ENCODE assay signal across 8 cellular contexts in genomic region chr5:121962347-121962670, GRCh38. TPM values are rescaled to one million over a fixed set of nuclear protein-coding genes. Genes with fewer than 3 reads are reported as not detected.
DNase-seq lines count a peak whose midpoint lies in the region; ATAC-seq and TF ChIP-seq lines count a peak whose summit lies in the region.

No MANE protein-coding gene starts in this region.

- DNase-seq in activated naive CD4-positive, alpha-beta T cell treated with anti-CD3 and anti-CD28 coated beads for 36 hours, result no peak
- DNase-seq in activated naive CD4-positive, alpha-beta T cell treated with Interleukin-2 at 50 U/mL for 16 hours, result no peak
- DNase-seq in glutamatergic neuron (no peak), NK-92 (lab: John Stamatoyannopoulos, UW; ENCODE audit: unreplicated experiment) (no peak)
- no peak for DNase-seq in stimulated activated effector memory CD8-positive, alpha-beta T cell treated with anti-CD3 and anti-CD28 coated beads, Interleukin-12 subunit alpha, Interleukin-12 subunit beta, amount 100 ng/mL, for 72 hours (ENCODE audit: low spot score in 2 of 2)
- no peak for DNase-seq in NK-92 treated with Interleukin-12 subunit alpha and Interleukin-12 subunit beta, amount 100 ng/mL, for 24 hours (lab: John Stamatoyannopoulos, UW)

- H3K4me3 Mint-ChIP-seq in activated naive CD4-positive, alpha-beta T cell treated with anti-CD3 and anti-CD28 coated beads for 36 hours, result peak overlapping the region; percentile 91
- H3K4me3 Mint-ChIP-seq in glutamatergic neuron (ENCODE audit: unreplicated experiment), result peak overlapping the region; percentile 99
- peak overlapping the region; percentile 90 for H3K4me3 Mint-ChIP-seq in stimulated activated effector memory CD8-positive, alpha-beta T cell treated with anti-CD3 and anti-CD28 coated beads, Interleukin-12 subunit alpha, Interleukin-12 subunit beta, amount 100 ng/mL, for 72 hours

- TF ChIP-seq CTCF in glutamatergic neuron (IDR thresholded peaks at IDR 0.05; ENCODE audit: partially characterized antibody, unreplicated experiment), result no peak

- H3K9me3 Mint-ChIP-seq in activated naive CD4-positive, alpha-beta T cell treated with anti-CD3 and anti-CD28 coated beads for 36 hours, result peaks cover 11% of the 10 kb centered on the region
- H3K9me3 Mint-ChIP-seq in glutamatergic neuron (ENCODE audit: unreplicated experiment), result peaks cover 8% of the 10 kb centered on the region
- H3K9me3 Mint-ChIP-seq in stimulated activated effector memory CD8-positive, alpha-beta T cell treated with anti-CD3 and anti-CD28 coated beads, Interleukin-12 subunit alpha, Interleukin-12 subunit beta, amount 100 ng/mL, for 72 hours, result no peaks in the 10 kb centered on the region

- intact Hi-C loops in activated naive CD4-positive, alpha-beta T cell treated with anti-CD3 and anti-CD28 coated beads for 36 hours (cut with micrococcal nuclease), result loop anchor here (1.0 to 10.0 kb wide), 5 partner anchors 15 to 1550 kb away; partner anchors contain the start of genes CSNK1G3 and SNX24

- CTCF ChIA-PET in activated naive CD4-positive, alpha-beta T cell treated with anti-CD3 and anti-CD28 coated beads for 36 hours (lab: Charles Lee), result interaction anchor here (1.5 to 2.5 kb wide), 2 partner anchors 16 to 115 kb away, joined by 4 to 18 read pairs; partner anchors contain the start of gene LOX

- peak; percentile 74 for ATAC-seq in HG02970 (IDR thresholded peaks at IDR 0.05; ENCODE audit: low FRiP score, unreplicated experiment)
- peak; percentile 19 for ATAC-seq in SK-N-SH treated with all-trans-retinoic acid at 6 μM for 48 hours
- ATAC-seq in stimulated activated effector memory CD8-positive, alpha-beta T cell treated with anti-CD3 and anti-CD28 coated beads, Interleukin-12 subunit alpha, Interleukin-12 subunit beta, amount 100 ng/mL, for 72 hours, result peak; percentile 34

- H3K36me3 Mint-ChIP-seq in activated naive CD4-positive, alpha-beta T cell treated with anti-CD3 and anti-CD28 coated beads for 36 hours (ENCODE audit: low read depth), result peaks cover 21% of the 10 kb centered on the region
- H3K36me3 Mint-ChIP-seq in glutamatergic neuron (ENCODE audit: unreplicated experiment), result no peaks in the 10 kb centered on the region
- H3K36me3 Mint-ChIP-seq in stimulated activated effector memory CD8-positive, alpha-beta T cell treated with anti-CD3 and anti-CD28 coated beads, Interleukin-12 subunit alpha, Interleukin-12 subunit beta, amount 100 ng/mL, for 72 hours, result peaks cover 9% of the 10 kb centered on the region

- H3K4me1 Mint-ChIP-seq in activated naive CD4-positive, alpha-beta T cell treated with anti-CD3 and anti-CD28 coated beads for 36 hours (ENCODE audit: low read depth), result peaks cover 36% of the 10 kb centered on the region
- H3K4me1 Mint-ChIP-seq in glutamatergic neuron (ENCODE audit: low read depth, unreplicated experiment), result peaks cover 10% of the 10 kb centered on the region
- peaks cover 35% of the 10 kb centered on the region for H3K4me1 Mint-ChIP-seq in stimulated activated effector memory CD8-positive, alpha-beta T cell treated with anti-CD3 and anti-CD28 coated beads, Interleukin-12 subunit alpha, Interleukin-12 subunit beta, amount 100 ng/mL, for 72 hours

- peaks cover 6% of the 10 kb centered on the region for H3K27me3 Mint-ChIP-seq in activated naive CD4-positive, alpha-beta T cell treated with anti-CD3 and anti-CD28 coated beads for 36 hours (ENCODE audit: low read depth)
- H3K27me3 Mint-ChIP-seq in glutamatergic neuron (ENCODE audit: unreplicated experiment), result peaks cover 5% of the 10 kb centered on the region

- peak overlapping the region; percentile 94 for H3K27ac Mint-ChIP-seq in activated naive CD4-positive, alpha-beta T cell treated with anti-CD3 and anti-CD28 coated beads for 36 hours
- H3K27ac Mint-ChIP-seq in glutamatergic neuron (ENCODE audit: unreplicated experiment), result peak overlapping the region; percentile 36
- H3K27ac Mint-ChIP-seq in stimulated activated effector memory CD8-positive, alpha-beta T cell treated with anti-CD3 and anti-CD28 coated beads, Interleukin-12 subunit alpha, Interleukin-12 subunit beta, amount 100 ng/mL, for 72 hours, result peak overlapping the region; percentile 92

TF ChIP-seq in SK-N-SH treated with all-trans-retinoic acid at 6 μM for 48 hours, 23 proteins besides CTCF, POLR2A, EP300 and RAD21:
- no peak for TF ChIP-seq PPARA (CRISPR knock-in tag; IDR thresholded peaks at IDR 0.05; ENCODE audit: borderline replicate concordance)
- no peak for TF ChIP-seq TCF4 (CRISPR knock-in tag; IDR thresholded peaks at IDR 0.05; ENCODE audit: borderline replicate concordance)
- TF ChIP-seq ESRRG (CRISPR knock-in tag; IDR thresholded peaks at IDR 0.05), result no peak
- no peak for TF ChIP-seq SNAI2 (CRISPR knock-in tag; IDR thresholded peaks at IDR 0.05)
- TF ChIP-seq TSHZ2 (CRISPR knock-in tag; IDR thresholded peaks at IDR 0.05), result no peak
- no peak for TF ChIP-seq BACH2 (CRISPR knock-in tag; IDR thresholded peaks at IDR 0.05; ENCODE audit: borderline replicate concordance)
- no peak for TF ChIP-seq PATZ1 (CRISPR knock-in tag; IDR thresholded peaks at IDR 0.05; ENCODE audit: borderline replicate concordance)
- no peak for TF ChIP-seq ZC3H10 (CRISPR knock-in tag; IDR thresholded peaks at IDR 0.05)
TF ChIP-seq in SK-N-SH treated with all-trans-retinoic acid at 6 μM for 48 hours: peak in this region for 0.

RNA-seq across cellular contexts. Expression of gene SRFBP1, which starts 0.5 kb away (rescaled TPM):
- 10 to 100 TPM in 1 of 2 experiments, 1 to 10 TPM in 1; 9.3 to 10.2 TPM for total RNA-seq in activated naive CD4-positive, alpha-beta T cell treated with anti-CD3 and anti-CD28 coated beads for 36 hours
- total RNA-seq in glutamatergic neuron (ENCODE audit: unreplicated experiment), result 10.7 TPM

Comparison
In these comparisons a context has a peak if more than half of its experiments do, and no peak if none do; other contexts are left out.
1. H3K27ac Mint-ChIP-seq: peak in every context shown above with its lines; median percentile 94 in activated naive CD4-positive, alpha-beta T cell treated with anti-CD3 and anti-CD28 coated beads for 36 hours; 92 in stimulated activated effector memory CD8-positive, alpha-beta T cell treated with anti-CD3 and anti-CD28 coated beads, Interleukin-12 subunit alpha, Interleukin-12 subunit beta, amount 100 ng/mL, for 72 hours; 36 in glutamatergic neuron.
2. ATAC-seq: peak in every context shown above with its lines; median percentile 74 in HG02970; 34 in stimulated activated effector memory CD8-positive, alpha-beta T cell treated with anti-CD3 and anti-CD28 coated beads, Interleukin-12 subunit alpha, Interleukin-12 subunit beta, amount 100 ng/mL, for 72 hours; 19 in SK-N-SH treated with all-trans-retinoic acid at 6 μM for 48 hours.